ENCODE assay signal across 9 cellular contexts in the genomic region with DNA sequence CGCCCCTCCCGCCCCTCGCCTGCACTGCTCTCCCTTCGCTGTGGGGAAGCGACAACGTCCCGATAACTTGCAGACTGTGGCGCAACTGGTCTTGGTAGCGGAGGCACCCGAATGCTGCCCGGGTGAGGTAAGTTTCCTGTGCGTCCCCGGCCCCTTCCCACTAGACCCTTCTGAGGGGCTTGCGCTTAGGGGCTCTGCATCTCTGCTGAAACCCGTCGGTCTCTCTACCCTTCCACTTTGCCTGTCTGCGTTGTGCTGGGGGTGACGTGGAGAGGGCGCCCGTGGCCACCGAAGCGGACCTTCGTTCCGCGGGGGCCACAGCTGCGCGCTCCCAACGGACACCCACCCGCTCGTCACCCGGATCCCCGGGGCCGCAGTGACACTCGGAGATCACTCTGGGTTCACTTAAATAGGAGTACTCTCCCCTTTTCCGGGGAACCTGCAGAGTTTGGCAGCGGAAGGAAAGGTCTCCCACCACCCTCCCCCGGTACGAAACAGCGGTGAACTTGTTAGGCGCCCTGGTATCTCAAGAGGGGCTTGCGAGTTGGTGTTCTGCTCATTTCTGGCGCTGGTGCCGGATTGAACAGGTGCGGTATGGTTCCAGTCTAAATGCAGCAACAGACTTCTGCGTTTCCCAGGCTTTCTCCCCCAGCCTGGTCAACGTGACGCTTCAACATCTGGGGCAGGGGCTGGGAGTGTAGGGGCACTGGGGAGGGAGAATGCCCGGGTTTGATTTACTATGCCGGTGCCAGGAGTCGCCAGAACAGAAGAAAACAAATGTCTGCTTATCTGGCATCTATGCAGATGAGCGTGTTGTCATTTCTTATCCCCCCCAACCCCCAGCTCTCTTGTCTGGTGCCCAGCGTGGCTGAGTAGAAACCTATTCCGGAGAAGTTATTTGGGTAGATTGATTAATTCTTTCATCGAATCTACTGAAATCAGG. TPM values are rescaled to one million over a fixed set of nuclear protein-coding genes. Genes with fewer than 3 reads are reported as not detected.
DNase-seq lines count a peak whose midpoint lies in the region; ATAC-seq and TF ChIP-seq lines count a peak whose summit lies in the region.
"Had no signal": no experiment of that assay in that cellular context is flagged by ENCODE, and none has a peak within 500 bp of the region (broad histone marks: within the 10 kb centered on the region; RNA-seq: fewer than 3 reads in every experiment).

No MANE protein-coding gene starts in this region.

- H3K36me3 Mint-ChIP-seq in HFFc6 (ENCODE audit: low read depth): no peaks in the 10 kb centered on the region

- no peaks in the 10 kb centered on the region for H3K27me3 ChIP-seq in thoracic aorta (replicated peaks; ENCODE audit: insufficient read depth)

- peak overlapping the region; percentile 40 for H3K4me3 Mint-ChIP-seq in HFFc6

- TF ChIP-seq CTCF in HFFc6 (IDR thresholded peaks at IDR 0.05) (no peak), lower leg skin (IDR thresholded peaks at IDR 0.05) (no peak), thoracic aorta (IDR thresholded peaks at IDR 0.05) (no peak)

- WGBS in lower leg skin, 2 donors: 1% methylated on average over 33 to 38 of the region's 54 CpGs

- no peak for TF ChIP-seq POLR2A in lower leg skin (IDR thresholded peaks at IDR 0.05)

- H3K9me3 ChIP-seq in thoracic aorta: no peaks in the 10 kb centered on the region

- ATAC-seq in thoracic aorta (ENCODE audit: insufficient number of reproducible peaks, low FRiP score, low read depth) (no peak), GM18868 (IDR thresholded peaks at IDR 0.05; ENCODE audit: unreplicated experiment) (no peak)

- H3K4me3 ChIP-seq in lower leg skin (ENCODE audit: low read depth, poor library complexity, severe bottlenecking): peak overlapping the region; percentile 32
- peak overlapping the region; percentile 68 for H3K4me3 ChIP-seq in thoracic aorta

- intact Hi-C loops in lower leg skin (cut with DNase I; ENCODE audit: low total_unique reads): no loop called here

- H3K27ac Mint-ChIP-seq in HFFc6: no peak overlapping the region

- H3K4me1 ChIP-seq in thoracic aorta (ENCODE audit: control insufficient read depth in 1 of 2, low read depth in 2 of 2): peaks cover 0 to 30% of the 10 kb centered on the region in 2 donors

- no peaks in the 10 kb centered on the region for H3K9me3 Mint-ChIP-seq in HFFc6

- peak; percentile 58 for DNase-seq in DMS 273 (lab: John Stamatoyannopoulos, UW; ENCODE audit: unreplicated experiment)
- DNase-seq in DMS 273 treated with DMSO at 0.1 percent for 48 hours (lab: John Stamatoyannopoulos, UW): no peak
- no peak for DNase-seq in HFFc6
- peak; percentile 74 for DNase-seq in NCI-H748 (lab: John Stamatoyannopoulos, UW; ENCODE audit: unreplicated experiment)
- DNase-seq in cerebellar cortex (ENCODE audit: low spot score): peak; percentile 48
- no peak for DNase-seq in lower leg skin (ENCODE audit: low spot score in 2 of 2)
- no peak for DNase-seq in thoracic aorta (ENCODE audit: low spot score)

- peaks cover 26% of the 10 kb centered on the region for H3K27me3 Mint-ChIP-seq in HFFc6 (ENCODE audit: insufficient read depth)

- no peaks in the 10 kb centered on the region for H3K4me1 Mint-ChIP-seq in HFFc6 (ENCODE audit: low read depth)

- H3K36me3 ChIP-seq in thoracic aorta: no peaks in the 10 kb centered on the region

- H3K27ac ChIP-seq in thoracic aorta: peak overlapping the region; percentile 10 to 78
- H3K27ac ChIP-seq: 22Rv1 had no signal

RNA-seq across cellular contexts. Expression of gene PIP5K1B, which starts 0.9 kb away (rescaled TPM):
- not detected for total RNA-seq in HFFc6 (2021; fragmentation: NEBNext Ultra II Directional; extraction: Animal tissue kit (Norgen Biotek cat#: 25700))
- 1 to 10 TPM in 3 of 4 donors, under 1 TPM in 1; 0.42 to 3.3 (median 2.7) TPM for total RNA-seq in lower leg skin
- 1 to 10 TPM; 3.9 to 7.1 TPM for total RNA-seq in thoracic aorta

Comparison
In these comparisons a context has a peak if more than half of its experiments do, and no peak if none do; other contexts are left out.
1. DNase-seq: peak in DMS 273 (single experiment), NCI-H748 (single experiment) and cerebellar cortex (single experiment); none in DMS 273 treated with DMSO at 0.1 percent for 48 hours (single experiment), HFFc6 (single experiment), lower leg skin (0 of 2) and thoracic aorta (single experiment).